8 cellular contexts compared by ENCODE assay signal in the genomic region with DNA sequence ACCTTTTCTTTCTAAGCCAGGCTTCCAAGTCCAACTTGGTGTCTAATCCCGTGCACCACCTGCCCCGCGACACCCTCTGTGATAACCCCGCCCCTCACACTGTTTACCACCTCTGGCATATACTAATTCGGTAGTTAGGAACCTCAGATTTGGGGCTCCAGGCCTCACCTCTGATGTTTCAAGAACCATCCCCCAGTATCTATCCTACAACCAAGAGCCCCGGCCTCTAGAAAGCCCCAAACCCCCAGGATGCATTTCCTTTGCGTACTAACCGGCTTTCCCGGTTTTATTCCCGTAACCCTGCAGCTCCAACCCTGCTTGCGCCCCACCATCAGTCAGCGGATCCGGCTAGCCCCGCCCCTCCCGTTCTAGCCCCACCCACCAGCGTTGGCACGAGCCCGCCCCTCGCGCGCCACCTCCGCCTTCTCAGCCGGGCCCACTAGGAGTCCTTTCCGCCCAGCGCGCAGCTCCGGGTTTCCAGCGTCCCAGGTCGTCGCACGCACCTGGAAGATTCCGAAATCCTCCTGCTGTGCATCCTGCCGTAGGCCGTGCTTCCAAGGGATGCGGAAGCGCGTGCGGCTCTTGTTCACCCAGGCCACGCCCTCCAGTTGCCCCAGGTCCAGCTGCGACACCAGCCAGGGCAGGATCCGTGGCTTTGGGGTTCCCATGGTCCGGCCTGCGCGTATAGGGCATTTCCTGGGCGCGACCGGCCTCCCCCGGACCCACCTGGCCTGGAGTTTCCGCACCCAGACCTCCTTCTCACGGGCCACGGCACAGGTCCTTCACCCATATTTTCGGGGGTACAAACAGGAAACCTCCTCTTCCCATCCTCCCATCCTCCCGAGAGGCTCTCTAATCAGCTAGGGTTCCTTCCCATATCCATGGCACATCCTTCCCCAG. TPM values are rescaled to one million over a fixed set of nuclear protein-coding genes. Genes with fewer than 3 reads are reported as not detected.
DNase-seq lines count a peak whose midpoint lies in the region; ATAC-seq lines count a peak whose summit lies in the region.

No MANE protein-coding gene starts in this region.

- peak; percentile 43 for ATAC-seq in HG02678 (IDR thresholded peaks at IDR 0.05; ENCODE audit: unreplicated experiment)
- ATAC-seq in HG02588 (IDR thresholded peaks at IDR 0.05; ENCODE audit: unreplicated experiment) = no peak

- peak; percentile 22 for DNase-seq in DMS114 treated with DMSO at 0.1 percent for 48 hours (lab: John Stamatoyannopoulos, UW; ENCODE audit: unreplicated experiment)
- DNase-seq in NCI-H345 treated with DMSO at 0.1 percent for 48 hours (lab: John Stamatoyannopoulos, UW; ENCODE audit: unreplicated experiment) = peak; percentile 56
- peak; percentile 89 to 97 for DNase-seq in activated CD4-positive, alpha-beta T cell treated with anti-CD3 and anti-CD28 coated beads for 24 hours (ENCODE audit: low read depth in 2 of 2)
- DNase-seq in cerebellum (ENCODE audit: low spot score) = peak; percentile 92
- peak; percentile 95 for DNase-seq in kidney tubule cell (ENCODE audit: low spot score)
- DNase-seq in stimulated activated CD4-positive, alpha-beta T cell treated with anti-CD3 and anti-CD28 coated beads, Interleukin-1b, Interleukin-23, amount 100 ng/mL, for 1 hour (ENCODE audit: low read depth in 2 of 2) = peak; percentile 77 to 92

RNA-seq across cellular contexts. Expression of a gene that starts 1.2 kb away (rescaled TPM):
- 11.3 TPM for total RNA-seq in cerebellum

RNA-seq across cellular contexts. Expression of a gene that starts 1.3 kb away (rescaled TPM):
- 1.2 TPM for total RNA-seq in cerebellum

RNA-seq across cellular contexts. Expression of a gene that starts 12.7 kb away (rescaled TPM):
- total RNA-seq in cerebellum = 147 TPM

RNA-seq across cellular contexts. Expression of a gene that starts 22.4 kb away (rescaled TPM):
- 9.6 TPM for total RNA-seq in cerebellum

RNA-seq across cellular contexts. Expression of a gene that starts 24.5 kb away (rescaled TPM):
- total RNA-seq in cerebellum = 0.91 TPM

Comparison
In these comparisons a context has a peak if more than half of its experiments do, and no peak if none do; other contexts are left out.
1. DNase-seq: peak in every context shown above with its lines; median percentile 95 in kidney tubule cell; 93 in activated CD4-positive, alpha-beta T cell treated with anti-CD3 and anti-CD28 coated beads for 24 hours; 92 in cerebellum; 84 in stimulated activated CD4-positive, alpha-beta T cell treated with anti-CD3 and anti-CD28 coated beads, Interleukin-1b, Interleukin-23, amount 100 ng/mL, for 1 hour; 56 in NCI-H345 treated with DMSO at 0.1 percent for 48 hours; 22 in DMS114 treated with DMSO at 0.1 percent for 48 hours.